ENCODE assay signal across 27 cellular contexts in genomic region chr6:163288066-163288465, GRCh38.
DNase-seq lines count a peak whose midpoint lies in the region; ATAC-seq and TF ChIP-seq lines count a peak whose summit lies in the region.
"Had no signal": no experiment of that assay in that cellular context is flagged by ENCODE, and none has a peak within 500 bp of the region (broad histone marks: within the 10 kb centered on the region; RNA-seq: fewer than 3 reads in every experiment).

No MANE protein-coding gene starts in this region.

- WGBS in heart right ventricle, 2 donors: 55 to 69% methylated on average over 8 of the region's 8 CpGs

- no peak overlapping the region for H3K9ac ChIP-seq in skeletal muscle tissue (ENCODE audit: low read depth in 1 of 3, low read length in 3 of 3)

- no peak overlapping the region for H3K27ac Mint-ChIP-seq in CD14-positive monocyte
- H3K27ac Mint-ChIP-seq: B cell; CD8-positive, alpha-beta memory T cell had no signal

- H3K36me3 ChIP-seq in heart right ventricle (no peaks in the 10 kb centered on the region), skeletal muscle tissue (ENCODE audit: control insufficient read depth in 3 of 3, insufficient read depth in 3 of 3, low read length in 3 of 3) (no peaks in the 10 kb centered on the region)
- H3K36me3 ChIP-seq: MG63, SJSA1 had no signal

- TF ChIP-seq CTCF in heart right ventricle (IDR thresholded peaks at IDR 0.05) (no peak), CD14-positive monocyte (IDR thresholded peaks at IDR 0.05) (no peak)

- H3K36me3 Mint-ChIP-seq in CD14-positive monocyte: no peaks in the 10 kb centered on the region
- H3K36me3 Mint-ChIP-seq: CD8-positive, alpha-beta memory T cell had no signal

- no peak overlapping the region for H3K4me3 ChIP-seq in heart right ventricle
- H3K4me3 ChIP-seq in skeletal muscle tissue (ENCODE audit: low read length in 3 of 3): no peak overlapping the region
- H3K4me3 ChIP-seq: MG63, SJSA1 had no signal

- H3K4me1 Mint-ChIP-seq in CD14-positive monocyte: no peaks in the 10 kb centered on the region
- H3K4me1 Mint-ChIP-seq: B cell; CD8-positive, alpha-beta memory T cell had no signal

- H3K9me3 Mint-ChIP-seq in CD14-positive monocyte: peaks cover 0 to 4% (median 2%) of the 10 kb centered on the region in 7 donors
- H3K9me3 Mint-ChIP-seq: CD8-positive, alpha-beta memory T cell had no signal

- peak overlapping the region in 9 of 10 donors; percentile 70 to 93 (median 82) for H3K27ac ChIP-seq in heart right ventricle
- H3K27ac ChIP-seq in layer of hippocampus (ENCODE audit: low read depth, low read length): peak overlapping the region; percentile 18
- peak overlapping the region; percentile 25 for H3K27ac ChIP-seq in skeletal muscle tissue (ENCODE audit: low read depth, low read length)
- H3K27ac ChIP-seq: C4-2B, SJSA1 had no signal

- DNase-seq in heart right ventricle (no peak), Right ventricle myocardium inferior (ENCODE audit: missing footprints) (no peak), astrocyte of the hippocampus (ENCODE audit: low read depth, low spot score) (peak; percentile 75), CD14-positive monocyte (ENCODE audit: low spot score) (no peak), MV-4-11 (lab: John Stamatoyannopoulos, UW) (no peak), NCI-H1092 (lab: John Stamatoyannopoulos, UW) (no peak)
- DNase-seq: CD8-positive, alpha-beta memory T cell; DMS 273 treated with DMSO at 0.1 percent for 48 hours; DMS79; GOT3; HCEC 1CT; IMR-90; KG1; MG63; NCI-H1048; NCI-H1417 treated with DMSO at 0.1 percent for 48 hours; NCI-H187; NCI-H2081 treated with DMSO at 0.1 percent for 48 hours; NCI-H446; NCI-H524 treated with DMSO at 0.1 percent for 48 hours; NCI-H774; PC-3 had no signal

- H3K4me3 Mint-ChIP-seq in CD14-positive monocyte: no peak overlapping the region
- H3K4me3 Mint-ChIP-seq: B cell; CD8-positive, alpha-beta memory T cell had no signal

- H3K27me3 ChIP-seq in heart right ventricle: no peaks in the 10 kb centered on the region
- H3K27me3 ChIP-seq in layer of hippocampus (ENCODE audit: control insufficient read depth, insufficient read depth, low read length): no peaks in the 10 kb centered on the region
- H3K27me3 ChIP-seq in skeletal muscle tissue (ENCODE audit: control insufficient read depth in 3 of 3, insufficient read depth in 3 of 3, low read length in 3 of 3): no peaks in the 10 kb centered on the region
- H3K27me3 ChIP-seq: MG63, SJSA1 had no signal

- peaks cover 0 to 28% (median 5%) of the 10 kb centered on the region in 9 donors for H3K4me1 ChIP-seq in heart right ventricle
- H3K4me1 ChIP-seq in skeletal muscle tissue (ENCODE audit: control insufficient read depth in 3 of 3, insufficient read depth in 3 of 3, low read length in 3 of 3): peaks cover 4 to 25% (median 23%) of the 10 kb centered on the region in 3 donors
- H3K4me1 ChIP-seq: SJSA1 had no signal

- ATAC-seq in heart right ventricle: peak in 1 of 8 donors; percentile 26
- no peak for ATAC-seq in Right ventricle myocardium inferior
- ATAC-seq: PC-3 had no signal

- H3K9me3 ChIP-seq in heart right ventricle: no peaks in the 10 kb centered on the region
- no peaks in the 10 kb centered on the region for H3K9me3 ChIP-seq in skeletal muscle tissue (ENCODE audit: control insufficient read depth in 3 of 3, low read length in 3 of 3)
- H3K9me3 ChIP-seq: MG63, SJSA1 had no signal

- H3K27me3 Mint-ChIP-seq in CD14-positive monocyte (ENCODE audit: low read depth in 3 of 3): peaks cover 1 to 3% (median 2%) of the 10 kb centered on the region in 3 donors

- intact Hi-C loops in heart right ventricle (cut with DNase I): loop anchor here in 1 of 10 donors (5.0 kb wide), 1 partner anchor 819 kb away; no protein-coding TSS in a partner anchor
- intact Hi-C loops in Right ventricle myocardium inferior (cut with DNase I): loop anchor here (2.0 to 10.0 kb wide), 3 partner anchors 71 to 817 kb away; no protein-coding TSS in a partner anchor
- intact Hi-C loops in CD14-positive monocyte (cut with micrococcal nuclease): no loop called here

Comparison
In these comparisons a context has a peak if more than half of its experiments do, and no peak if none do; other contexts are left out.
1. H3K27ac ChIP-seq: peak in every context shown above with its lines; median percentile 82 in heart right ventricle; 25 in skeletal muscle tissue; 18 in layer of hippocampus.